Comparison of ENCODE assay signal across 8 cellular contexts in genomic region chr17:80063815-80064585, GRCh38. TPM values are rescaled to one million over a fixed set of nuclear protein-coding genes. Genes with fewer than 3 reads are reported as not detected.
DNase-seq lines count a peak whose midpoint lies in the region; ATAC-seq and TF ChIP-seq lines count a peak whose summit lies in the region.

No MANE protein-coding gene starts in this region.

- H3K4me3 ChIP-seq in HEK293 (ENCODE audit: low read depth, low read length) (no peak overlapping the region), right atrium auricular region (no peak overlapping the region)

- H3K27ac ChIP-seq in HEK293 (ENCODE audit: extremely low read depth, low read depth, low read length) (no peak overlapping the region), VCaP (peak overlapping the region; percentile 18; the same call in 1 of the 2 replicates), right atrium auricular region (peak overlapping the region; percentile 26 to 35), substantia nigra (ENCODE audit: low read depth, low read length, poor library complexity, severe bottlenecking) (peak overlapping the region; percentile 27)

- H3K9me3 ChIP-seq in HEK293 (ENCODE audit: control insufficient read depth, insufficient read depth, low read depth, low read length): no peaks in the 10 kb centered on the region
- no peaks in the 10 kb centered on the region for H3K9me3 ChIP-seq in right atrium auricular region

- no peaks in the 10 kb centered on the region for H3K27me3 ChIP-seq in right atrium auricular region

- H3K36me3 ChIP-seq in HEK293 (ENCODE audit: control insufficient read depth in 2 of 2, insufficient read depth in 1 of 2, low read length in 2 of 2) (no peaks in the 10 kb centered on the region; a peak in 1 of 3 replicates), right atrium auricular region (no peaks in the 10 kb centered on the region)

- POLR2A ChIA-PET in HEK293 (lab: Yijun Ruan, JAX): no interaction called here

- no peaks in the 10 kb centered on the region; the same call in 1 of the 2 replicates for H3K4me1 ChIP-seq in HEK293 (ENCODE audit: control insufficient read depth, insufficient read depth, low read length)
- H3K4me1 ChIP-seq in right atrium auricular region: peaks cover 0 to 13% of the 10 kb centered on the region in 2 donors

- ATAC-seq in GM18867 (IDR thresholded peaks at IDR 0.05; ENCODE audit: unreplicated experiment) (no peak), GM18907 (IDR thresholded peaks at IDR 0.05; ENCODE audit: unreplicated experiment) (no peak)

- CTCF ChIA-PET in HEK293 (lab: Yijun Ruan, JAX): interaction anchor here (0.6 to 1.1 kb wide), 3 partner anchors 13 to 184 kb away, joined by 3 to 5 read pairs (median 5); no protein-coding TSS in a partner anchor

- TF ChIP-seq CTCF in HEK293 (tag by site-specific recombination; IDR thresholded peaks at IDR 0.05) (no peak), VCaP (conservative IDR thresholded peaks at IDR 0.05) (no peak), right atrium auricular region (IDR thresholded peaks at IDR 0.05) (no peak)

- DNase-seq in right atrium auricular region (ENCODE audit: low spot score): peak; percentile 86
- peak in 32 of 49 donors; percentile 6 to 85 (median 35) for DNase-seq in substantia nigra (lab: John Stamatoyannopoulos, UW)
- DNase-seq in iPS-NIHi11 (ENCODE audit: low spot score): no peak
- DNase-seq in SKM-1 treated with dmso at 0.1 percent for 144 hours (lab: John Stamatoyannopoulos, UW; ENCODE audit: unreplicated experiment): no peak

TF ChIP-seq in HEK293, 187 proteins besides CTCF, POLR2A, EP300 and RAD21:
- TF ChIP-seq ZNF600 (tag by site-specific recombination; IDR thresholded peaks at IDR 0.05) (peak; percentile 66; the same call in 1 of the 2 replicates), ZNF362 (tag by site-specific recombination; IDR thresholded peaks at IDR 0.05) (no peak), ZNF555 (tag by site-specific recombination; conservative IDR thresholded peaks at IDR 0.05) (no peak), ZNF223 (tag by site-specific recombination; IDR thresholded peaks at IDR 0.05) (0 out of 2 replicates have a peak, but pooled peaks have one; percentile 13)

RNA-seq across cellular contexts. Expression of gene CCDC40, which starts 27.6 kb away (rescaled TPM):
- 1 to 10 TPM; 3.0 to 9.3 TPM for total RNA-seq in right atrium auricular region

RNA-seq across cellular contexts. Expression of gene TBC1D16, which starts 28.3 kb away (rescaled TPM):
- 10 to 100 TPM in 1 of 2 donors, 1 to 10 TPM in 1; 9.8 to 19.4 TPM for total RNA-seq in right atrium auricular region

RNA-seq across cellular contexts. Expression of gene GAA, which starts 37.4 kb away (rescaled TPM):
- 10 to 100 TPM; 54.8 to 99.1 TPM for total RNA-seq in right atrium auricular region

Comparison
In these comparisons a context has a peak if more than half of its experiments do, and no peak if none do; other contexts are left out.
1. DNase-seq: peak in right atrium auricular region (single experiment) and substantia nigra (32 of 49); none in iPS-NIHi11 (single experiment) and SKM-1 treated with dmso at 0.1 percent for 144 hours (single experiment).